In genomic region chr6:15037253-15037652, GRCh38 we compare ENCODE assay signal across 12 cellular contexts.
DNase-seq lines count a peak whose midpoint lies in the region; ATAC-seq, FAIRE-seq and TF ChIP-seq lines count a peak whose summit lies in the region.
"Had no signal": no experiment of that assay in that cellular context is flagged by ENCODE, and none has a peak within 500 bp of the region (broad histone marks: within the 10 kb centered on the region; RNA-seq: fewer than 3 reads in every experiment).

No MANE protein-coding gene starts in this region.

- no peak for TF ChIP-seq CTCF in left ventricle myocardium inferior (IDR thresholded peaks at IDR 0.05; ENCODE audit: borderline replicate concordance)
- no peak for TF ChIP-seq CTCF in K562 (IDR thresholded peaks at IDR 0.05 in 2 of 3, conservative IDR thresholded peaks at IDR 0.05 in 1 of 3; ENCODE audit: insufficient read depth in 2 of 3, low read depth in 1 of 3, low read length in 3 of 3)
- no peak for TF ChIP-seq CTCF in thyroid gland (IDR thresholded peaks at IDR 0.05)

- peak overlapping the region; percentile 95 for H3K18ac ChIP-seq in mesendoderm (ENCODE audit: low read length)

- H3K4ac ChIP-seq in mesendoderm (ENCODE audit: low read depth, low read length) = peak overlapping the region; percentile 93

- H3K9me3 ChIP-seq in left ventricle myocardium inferior (replicated peaks) = no peaks in the 10 kb centered on the region
- no peaks in the 10 kb centered on the region for H3K9me3 ChIP-seq in K562 (replicated peaks; ENCODE audit: control insufficient read depth, insufficient read depth, low read depth, low read length)
- H3K9me3 ChIP-seq in thyroid gland = no peaks in the 10 kb centered on the region
- H3K9me3 ChIP-seq in effector memory CD4-positive, alpha-beta T cell (ENCODE audit: control insufficient read depth, low read length) = no peaks in the 10 kb centered on the region
- H3K9me3 ChIP-seq: HAP-1 had no signal

- H3K27me3 ChIP-seq in left ventricle myocardium inferior (ENCODE audit: low read depth) (no peaks in the 10 kb centered on the region), K562 (ENCODE audit: control insufficient read depth in 2 of 2, insufficient read depth in 2 of 2, low read length in 2 of 2) (no peaks in the 10 kb centered on the region), mesendoderm (ENCODE audit: insufficient read depth, low read length, poor library complexity) (no peaks in the 10 kb centered on the region), thyroid gland (no peaks in the 10 kb centered on the region)
- H3K27me3 ChIP-seq in effector memory CD4-positive, alpha-beta T cell (replicated peaks; ENCODE audit: control insufficient read depth, insufficient read depth, low read length, poor library complexity, severe bottlenecking) = no peaks in the 10 kb centered on the region

- no peak overlapping the region for H2BK15ac ChIP-seq in mesendoderm (replicated peaks; ENCODE audit: low read depth)

- TF ChIP-seq RAD21 in K562 (CRISPR knock-in tag; conservative IDR thresholded peaks at IDR 0.05 in 1 of 2, IDR thresholded peaks at IDR 0.05 in 1 of 2) = no peak

- in situ Hi-C loops in K562 (cut with MboI) = no loop called here

- FAIRE-seq in K562 (lab: Jason Lieb, UNC) = no peak
- FAIRE-seq: A204.1 had no signal

- no peak overlapping the region for H2BK120ac ChIP-seq in mesendoderm (ENCODE audit: low read depth, low read length)

- H3K36me3 ChIP-seq in left ventricle myocardium inferior (no peaks in the 10 kb centered on the region), K562 (ENCODE audit: control insufficient read depth, insufficient read depth, low read length) (no peaks in the 10 kb centered on the region), mesendoderm (ENCODE audit: control insufficient read depth, insufficient read depth, low read length) (no peaks in the 10 kb centered on the region), thyroid gland (no peaks in the 10 kb centered on the region)
- no peaks in the 10 kb centered on the region for H3K36me3 ChIP-seq in effector memory CD4-positive, alpha-beta T cell (ENCODE audit: control insufficient read depth, insufficient read depth, low read length)
- H3K36me3 ChIP-seq: HAP-1 had no signal

- intact Hi-C loops in left ventricle myocardium inferior (cut with micrococcal nuclease) = no loop called here
- intact Hi-C loops in Right ventricle myocardium inferior (cut with DNase I) = loop anchor here (2.0 to 5.0 kb wide), 2 partner anchors 150 to 208 kb away; no protein-coding TSS in a partner anchor
- intact Hi-C loops in K562 (cut with micrococcal nuclease) = no loop called here
- intact Hi-C loops in thyroid gland (cut with DNase I) = no loop called here

- peak overlapping the region; percentile 45 for H3K56ac ChIP-seq in mesendoderm (ENCODE audit: low read length)

- H3K79me1 ChIP-seq in mesendoderm (ENCODE audit: low read length) = no peaks in the 10 kb centered on the region

- no peak for DNase-seq in left ventricle myocardium inferior
- DNase-seq in Right ventricle myocardium inferior (ENCODE audit: missing footprints) = no peak
- DNase-seq in K562 (ENCODE audit: extremely low read depth in 1 of 4, low spot score in 3 of 4) = no peak
- DNase-seq in mesendoderm = no peak
- no peak for DNase-seq in thyroid gland
- DNase-seq in effector memory CD4-positive, alpha-beta T cell = no peak
- no peak for DNase-seq in DMS53 treated with DMSO at 0.1 percent for 48 hours (lab: John Stamatoyannopoulos, UW; ENCODE audit: unreplicated experiment)
- no peak for DNase-seq in DMS53 (lab: John Stamatoyannopoulos, UW)
- DNase-seq: NCI-H446, SIG-M5 had no signal

- no peak overlapping the region for H4K5ac ChIP-seq in mesendoderm (ENCODE audit: low read length)

- no TSS peak for BruUV-seq in K562 (replicated peaks; lab: Mats Ljungman, UMichigan)

- H2AK5ac ChIP-seq in mesendoderm (ENCODE audit: low read length) = no peak overlapping the region

- H2AFZ ChIP-seq in K562 (ENCODE audit: low read depth, low read length) = 0 out of 2 replicates have a peak overlapping the region, but pooled peaks have one; percentile 11

- peak overlapping the region; percentile 74 for H3K4me2 ChIP-seq in K562 (ENCODE audit: insufficient read depth, low read length)
- no peak overlapping the region for H3K4me2 ChIP-seq in mesendoderm (ENCODE audit: low read length)

- peaks cover 5% of the 10 kb centered on the region for H3K4me1 ChIP-seq in left ventricle myocardium inferior
- H3K4me1 ChIP-seq in K562 (replicated peaks in 1 of 2; ENCODE audit: control insufficient read depth in 2 of 2, insufficient read depth in 2 of 2, low read length in 2 of 2) = peaks cover 28 to 31% of the 10 kb centered on the region in 2 experiments
- H3K4me1 ChIP-seq in mesendoderm (ENCODE audit: control insufficient read depth, low read depth, low read length) = peaks cover 5% of the 10 kb centered on the region
- H3K4me1 ChIP-seq in thyroid gland = peaks cover 4% of the 10 kb centered on the region in 2 donors
- H3K4me1 ChIP-seq in effector memory CD4-positive, alpha-beta T cell (ENCODE audit: control insufficient read depth, insufficient read depth, low read length, poor library complexity, severe bottlenecking) = no peaks in the 10 kb centered on the region

- H2BK5ac ChIP-seq in mesendoderm (ENCODE audit: low read length) = peak overlapping the region; percentile 12

- WGBS in K562 (ENCODE audit: insufficient coverage, low coverage, missing lambda C conversion rate) = 59% methylated on average over 5 of the region's 5 CpGs
- no CpG with 5 or more reads among the region's 5 CpGs for WGBS in mesendoderm (ENCODE audit: extremely low coverage, insufficient coverage, low lambda C conversion rate)
- 65 to 66% methylated on average over 5 of the region's 5 CpGs for WGBS in thyroid gland, 2 donors

- CTCF ChIA-PET in K562 (lab: Yijun Ruan, JAX; ENCODE audit: low intra/inter-chr PET ratio) = no interaction called here

- TF ChIP-seq POLR2A in K562 (conservative IDR thresholded peaks at IDR 0.05) = no peak
- no peak for TF ChIP-seq POLR2A in thyroid gland (IDR thresholded peaks at IDR 0.05)

- peak overlapping the region; percentile 80 for H3K27ac ChIP-seq in left ventricle myocardium inferior (replicated peaks)
- H3K27ac ChIP-seq in K562 (ENCODE audit: extremely low read depth, low read depth, low read length) = peak overlapping the region; percentile 30; the same call in 1 of the 3 replicates
- H3K27ac ChIP-seq in mesendoderm (ENCODE audit: low read depth, low read length) = peak overlapping the region; percentile 35
- H3K27ac ChIP-seq in thyroid gland = peak overlapping the region; percentile 54 to 83 (median 77)
- H3K27ac ChIP-seq in effector memory CD4-positive, alpha-beta T cell (ENCODE audit: insufficient read depth, low read length, poor library complexity, severe bottlenecking) = no peak overlapping the region

- POLR2A ChIA-PET in K562 (lab: Yijun Ruan, JAX) = interaction anchor here (1.0 to 1.4 kb wide), 6 partner anchors 8 to 141 kb away, joined by 3 to 6 read pairs (median 3); no protein-coding TSS in a partner anchor

- no peaks in the 10 kb centered on the region for H3K9me1 ChIP-seq in K562 (ENCODE audit: control insufficient read depth, insufficient read depth, low read length)

- TF ChIP-seq EP300 in K562 (IDR thresholded peaks at IDR 0.05; ENCODE audit: low read length) = no peak

- H3K79me2 ChIP-seq in K562 (ENCODE audit: control insufficient read depth, insufficient read depth, low read length) (no peaks in the 10 kb centered on the region), mesendoderm (ENCODE audit: control insufficient read depth, insufficient read depth, low read length) (no peaks in the 10 kb centered on the region)

- H3K9ac ChIP-seq in K562 (ENCODE audit: insufficient read depth in 1 of 2, low read depth in 2 of 2, low read length in 2 of 2) (peak overlapping the region in 1 of 2 experiments; percentile 64; a peak in 2 of 4 replicates), mesendoderm (ENCODE audit: low read length) (no peak overlapping the region)

- no peak overlapping the region for H3K4me3 ChIP-seq in left ventricle myocardium inferior
- no peak overlapping the region for H3K4me3 ChIP-seq in K562
- no peak overlapping the region for H3K4me3 ChIP-seq in mesendoderm (ENCODE audit: low read length)
- no peak overlapping the region for H3K4me3 ChIP-seq in thyroid gland (replicated peaks in 1 of 3)
- no peak overlapping the region for H3K4me3 ChIP-seq in effector memory CD4-positive, alpha-beta T cell (ENCODE audit: insufficient read depth, low read depth, low read length, poor library complexity, severe bottlenecking)
- H3K4me3 ChIP-seq: HAP-1 had no signal

- no peak overlapping the region for H4K8ac ChIP-seq in mesendoderm (ENCODE audit: low read depth, low read length)

- ATAC-seq in Right ventricle myocardium inferior (no peak), K562 (no peak)

- no peaks in the 10 kb centered on the region for H4K20me1 ChIP-seq in K562 (replicated peaks; ENCODE audit: control insufficient read depth, insufficient read depth, low read length)

- no peak overlapping the region for H3K23ac ChIP-seq in mesendoderm (ENCODE audit: low read length)

TF ChIP-seq in K562, 482 proteins besides CTCF, POLR2A, EP300 and RAD21:
- TF ChIP-seq, protein P1, sequence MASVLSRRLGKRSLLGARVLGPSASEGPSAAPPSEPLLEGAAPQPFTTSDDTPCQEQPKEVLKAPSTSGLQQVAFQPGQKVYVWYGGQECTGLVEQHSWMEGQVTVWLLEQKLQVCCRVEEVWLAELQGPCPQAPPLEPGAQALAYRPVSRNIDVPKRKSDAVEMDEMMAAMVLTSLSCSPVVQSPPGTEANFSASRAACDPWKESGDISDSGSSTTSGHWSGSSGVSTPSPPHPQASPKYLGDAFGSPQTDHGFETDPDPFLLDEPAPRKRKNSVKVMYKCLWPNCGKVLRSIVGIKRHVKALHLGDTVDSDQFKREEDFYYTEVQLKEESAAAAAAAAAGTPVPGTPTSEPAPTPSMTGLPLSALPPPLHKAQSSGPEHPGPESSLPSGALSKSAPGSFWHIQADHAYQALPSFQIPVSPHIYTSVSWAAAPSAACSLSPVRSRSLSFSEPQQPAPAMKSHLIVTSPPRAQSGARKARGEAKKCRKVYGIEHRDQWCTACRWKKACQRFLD (CRISPR knock-in tag; IDR thresholded peaks at IDR 0.05) = 0 out of 2 replicates have a peak, but pooled peaks have one; percentile 42
- no peak for TF ChIP-seq NFIX (CRISPR knock-in tag; IDR thresholded peaks at IDR 0.05; ENCODE audit: low read depth)
- no peak for TF ChIP-seq CEBPG (CRISPR knock-in tag; IDR thresholded peaks at IDR 0.05)
- TF ChIP-seq CEBPG (tag; conservative IDR thresholded peaks at IDR 0.05 in 1 of 2, IDR thresholded peaks at IDR 0.05 in 1 of 2) = 0 out of 4 replicates have a peak, but pooled peaks of 1 of the 2 experiments have one; percentile 7
- peak; percentile 64; the same call in 1 of the 2 replicates for TF ChIP-seq ZNF121 (CRISPR knock-in tag; conservative IDR thresholded peaks at IDR 0.05)
